In genomic region chr1:154941332-154941995, GRCh38 we compare ENCODE assay signal across 9 cellular contexts. TPM values are rescaled to one million over a fixed set of nuclear protein-coding genes. Genes with fewer than 3 reads are reported as not detected.
A peak's percentile ranks its signal among the peaks of the same experiment; 100 is the strongest.
DNase-seq lines count a peak whose midpoint lies in the region; ATAC-seq and TF ChIP-seq lines count a peak whose summit lies in the region.
"Had no signal": no experiment of that assay in that cellular context is flagged by ENCODE, and none has a peak within 500 bp of the region (broad histone marks: within the 10 kb centered on the region; RNA-seq: fewer than 3 reads in every experiment).

No MANE protein-coding gene starts in this region.

- no peaks in the 10 kb centered on the region for H3K27me3 Mint-ChIP-seq in activated CD8-positive, alpha-beta T cell treated with anti-CD3 and anti-CD28 coated beads, Interleukin-2, amount 10 ng/mL, durations not matched to agents 7 days and 5 days (ENCODE audit: low read depth)

- intact Hi-C loops in Right ventricle myocardium superior (cut with DNase I), result no loop called here

- POLR2A ChIA-PET in activated CD8-positive, alpha-beta T cell treated with anti-CD3 and anti-CD28 coated beads, Interleukin-2, amount 10 ng/mL, durations not matched to agents 7 days and 5 days (lab: Charles Lee), result interaction anchor here (0.5 to 7.8 kb wide), 3 partner anchors 12 to 721 kb away, joined by 4 to 77 read pairs (median 7); partner anchors contain the start of genes CKS1B and PBXIP1

- H3K9me3 Mint-ChIP-seq in activated CD8-positive, alpha-beta T cell treated with anti-CD3 and anti-CD28 coated beads, Interleukin-2, amount 10 ng/mL, durations not matched to agents 7 days and 5 days (ENCODE audit: insufficient read depth), result no peaks in the 10 kb centered on the region

- no peak overlapping the region for H3K4me3 ChIP-seq in right atrium auricular region
- no peak overlapping the region for H3K4me3 ChIP-seq in upper lobe of left lung
- H3K4me3 ChIP-seq in MG63, result no peak overlapping the region

- peaks cover 69% of the 10 kb centered on the region for H3K4me1 Mint-ChIP-seq in activated CD8-positive, alpha-beta T cell treated with anti-CD3 and anti-CD28 coated beads, Interleukin-2, amount 10 ng/mL, durations not matched to agents 7 days and 5 days (ENCODE audit: low read depth)

- TF ChIP-seq POLR2A in upper lobe of left lung (IDR thresholded peaks at IDR 0.05), result no peak

- CTCF ChIA-PET in activated CD8-positive, alpha-beta T cell treated with anti-CD3 and anti-CD28 coated beads, Interleukin-2, amount 10 ng/mL, durations not matched to agents 7 days and 5 days (lab: Charles Lee), result interaction anchor here (0.9 to 1.6 kb wide), 3 partner anchors 76 to 272 kb away, joined by 4 to 6 read pairs (median 4); partner anchors contain the start of gene ADAM15

- H3K36me3 ChIP-seq in right atrium auricular region, result peaks cover 4% of the 10 kb centered on the region
- peaks cover 0 to 19% (median 6%) of the 10 kb centered on the region in 4 donors for H3K36me3 ChIP-seq in upper lobe of left lung
- H3K36me3 ChIP-seq in MG63, result no peaks in the 10 kb centered on the region

- TF ChIP-seq EP300 in upper lobe of left lung (IDR thresholded peaks at IDR 0.05), result no peak

- H3K9me3 ChIP-seq in right atrium auricular region, result no peaks in the 10 kb centered on the region
- no peaks in the 10 kb centered on the region for H3K9me3 ChIP-seq in upper lobe of left lung
- H3K9me3 ChIP-seq in MG63, result no peaks in the 10 kb centered on the region

- H3K27me3 ChIP-seq in right atrium auricular region (no peaks in the 10 kb centered on the region), upper lobe of left lung (no peaks in the 10 kb centered on the region), MG63 (no peaks in the 10 kb centered on the region)

- peak overlapping the region; percentile 91 for H3K27ac Mint-ChIP-seq in activated CD8-positive, alpha-beta T cell treated with anti-CD3 and anti-CD28 coated beads, Interleukin-2, amount 10 ng/mL, durations not matched to agents 7 days and 5 days

- peaks cover 6% of the 10 kb centered on the region for H3K36me3 Mint-ChIP-seq in activated CD8-positive, alpha-beta T cell treated with anti-CD3 and anti-CD28 coated beads, Interleukin-2, amount 10 ng/mL, durations not matched to agents 7 days and 5 days (ENCODE audit: low read depth)

- TF ChIP-seq CTCF in right atrium auricular region (IDR thresholded peaks at IDR 0.05) (no peak), upper lobe of left lung (IDR thresholded peaks at IDR 0.05) (no peak)

- no peak overlapping the region for H3K4me3 Mint-ChIP-seq in activated CD8-positive, alpha-beta T cell treated with anti-CD3 and anti-CD28 coated beads, Interleukin-2, amount 10 ng/mL, durations not matched to agents 7 days and 5 days

- DNase-seq in right atrium auricular region (ENCODE audit: low spot score) (no peak), Right ventricle myocardium superior (no peak), islet precursor cell (peak; percentile 77), upper lobe of left lung (peak in 1 of 2 donors; percentile 24), MG63 (no peak), activated gamma-delta T cell (lab: John Stamatoyannopoulos, UW) (no peak)
- no peak for DNase-seq in activated CD8-positive, alpha-beta T cell treated with anti-CD3 and anti-CD28 coated beads, Interleukin-2, amount 10 ng/mL, durations not matched to agents 7 days and 5 days
- DNase-seq: KBM-7 had no signal

- H3K27ac ChIP-seq in right atrium auricular region (peak overlapping the region; percentile 44 to 46), upper lobe of left lung (peak overlapping the region; percentile 32 to 76 (median 63))

- ATAC-seq in Right ventricle myocardium superior (ENCODE audit: poor library complexity) (no peak), upper lobe of left lung (ENCODE audit: low FRiP score in 2 of 2) (no peak), GM18870 (IDR thresholded peaks at IDR 0.05; ENCODE audit: unreplicated experiment) (no peak)
- ATAC-seq in activated CD8-positive, alpha-beta T cell treated with anti-CD3 and anti-CD28 coated beads, Interleukin-2, amount 10 ng/mL, durations not matched to agents 7 days and 5 days, result no peak

- H3K4me1 ChIP-seq in right atrium auricular region (peaks cover 0 to 62% of the 10 kb centered on the region in 2 donors), upper lobe of left lung (peaks cover 30 to 38% (median 33%) of the 10 kb centered on the region in 4 donors)

- WGBS in upper lobe of left lung, 2 donors, result 71 to 73% methylated on average over 3 to 5 of the region's 5 CpGs

RNA-seq across cellular contexts. Expression of gene PMVK, which starts 4.9 kb away (rescaled TPM):
- total RNA-seq in right atrium auricular region (10 to 100 TPM; 15.7 to 21.2 TPM), Right ventricle myocardium superior (65.7 TPM), upper lobe of left lung (10 to 100 TPM in 5 of 6 donors, 1 to 10 TPM in 1; 9.4 to 51.6 (median 29.8) TPM)
- total RNA-seq in activated CD8-positive, alpha-beta T cell treated with anti-CD3 and anti-CD28 coated beads, Interleukin-2, amount 10 ng/mL, durations not matched to agents 7 days and 5 days, result 10 to 100 TPM; 40.9 to 43.8 TPM
- 68.7 and 77.6 TPM in 2 replicates for total RNA-seq in MG63 (2014; rRNA removed; shearing (Covaris generic); ENCODE audit: low replicate concordance)

RNA-seq across cellular contexts. Expression of gene PBXIP1, which starts 14.4 kb away (rescaled TPM):
- total RNA-seq in right atrium auricular region (100 to 1,000 TPM in 1 of 2 donors, 10 to 100 TPM in 1; 81.4 to 101 TPM), Right ventricle myocardium superior (49.2 TPM), upper lobe of left lung (100 to 1,000 TPM in 1 of 6 donors, 10 to 100 TPM in 5; 72.1 to 108 (median 83.7) TPM)
- total RNA-seq in activated CD8-positive, alpha-beta T cell treated with anti-CD3 and anti-CD28 coated beads, Interleukin-2, amount 10 ng/mL, durations not matched to agents 7 days and 5 days, result 10 to 100 TPM; 44.5 to 48.2 TPM
- total RNA-seq in MG63 (2014; rRNA removed; shearing (Covaris generic); ENCODE audit: low replicate concordance), result 6.9 and 16.0 TPM in 2 replicates

RNA-seq across cellular contexts. Expression of gene PYGO2, which starts 20.1 kb away (rescaled TPM):
- total RNA-seq in right atrium auricular region, result 10 to 100 TPM; 13.9 to 18.4 TPM
- total RNA-seq in Right ventricle myocardium superior, result 13.2 TPM
- 10 to 100 TPM; 40.2 to 43.9 TPM for total RNA-seq in activated CD8-positive, alpha-beta T cell treated with anti-CD3 and anti-CD28 coated beads, Interleukin-2, amount 10 ng/mL, durations not matched to agents 7 days and 5 days
- total RNA-seq in upper lobe of left lung, result 10 to 100 TPM; 20.1 to 41.9 (median 27.5) TPM
- 10.3 and 16.2 TPM in 2 replicates for total RNA-seq in MG63 (2014; rRNA removed; shearing (Covaris generic); ENCODE audit: low replicate concordance)

RNA-seq across cellular contexts. Expression of gene SHC1, which starts 29.1 kb away (rescaled TPM):
- total RNA-seq in right atrium auricular region (10 to 100 TPM; 69.5 to 80.5 TPM), Right ventricle myocardium superior (52.7 TPM), upper lobe of left lung (100 to 1,000 TPM in 1 of 6 donors, 10 to 100 TPM in 5; 55.5 to 130 (median 69.1) TPM)
- 10 to 100 TPM; 69.6 to 72.4 TPM for total RNA-seq in activated CD8-positive, alpha-beta T cell treated with anti-CD3 and anti-CD28 coated beads, Interleukin-2, amount 10 ng/mL, durations not matched to agents 7 days and 5 days
- total RNA-seq in MG63 (2014; rRNA removed; shearing (Covaris generic); ENCODE audit: low replicate concordance), result 140 and 175 TPM in 2 replicates

RNA-seq across cellular contexts. Expression of gene CKS1B, which starts 33.0 kb away (rescaled TPM):
- total RNA-seq in right atrium auricular region (10 to 100 TPM; 20.0 to 23.8 TPM), Right ventricle myocardium superior (15.5 TPM), upper lobe of left lung (10 to 100 TPM in 5 of 6 donors, 1 to 10 TPM in 1; 9.9 to 31.1 (median 22.5) TPM)
- 100 to 1,000 TPM; 151 to 153 TPM for total RNA-seq in activated CD8-positive, alpha-beta T cell treated with anti-CD3 and anti-CD28 coated beads, Interleukin-2, amount 10 ng/mL, durations not matched to agents 7 days and 5 days
- 124 and 222 TPM in 2 replicates for total RNA-seq in MG63 (2014; rRNA removed; shearing (Covaris generic); ENCODE audit: low replicate concordance)
